1 cellular context compared by ENCODE assay signal in the genomic region with DNA sequence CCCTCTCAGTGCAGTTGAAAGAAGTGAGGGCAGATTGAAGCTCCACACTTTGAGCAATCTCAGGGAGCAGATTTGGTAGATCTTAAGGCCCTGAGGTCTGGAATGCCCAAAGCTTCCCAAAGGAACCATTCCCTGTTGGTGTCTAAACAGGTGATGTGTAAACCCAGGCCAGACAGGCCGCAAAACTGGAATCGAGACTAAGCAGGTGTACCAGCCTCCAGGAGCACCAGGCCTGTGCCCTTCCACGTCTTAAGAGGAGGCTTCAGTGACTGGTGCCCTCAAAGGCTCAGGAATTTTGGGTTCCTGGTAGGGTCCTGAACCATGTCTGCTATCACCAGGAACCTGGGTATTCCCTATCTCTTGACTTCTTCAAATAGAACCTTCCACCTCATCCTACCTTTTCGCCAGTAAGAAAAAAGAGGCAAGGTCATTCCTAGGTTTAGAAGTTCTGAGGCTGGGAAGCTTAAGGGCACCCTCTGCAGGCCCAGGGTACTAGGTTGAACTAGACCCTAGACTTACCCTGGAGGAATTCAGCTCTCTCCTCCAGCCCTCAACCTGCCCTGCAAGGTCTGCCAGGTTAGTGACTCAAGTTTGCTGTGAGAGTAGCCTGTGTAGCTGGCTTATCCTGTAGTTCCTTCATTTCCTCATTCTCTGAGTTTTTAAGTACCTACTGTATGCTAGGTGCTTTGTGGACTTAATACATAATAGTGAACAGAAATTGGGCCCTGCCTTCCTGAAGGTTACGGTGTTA.
TF ChIP-seq lines count a peak whose summit lies in the region.

No MANE protein-coding gene starts in this region.

TF ChIP-seq in WTC11, 78 proteins besides CTCF, POLR2A, EP300 and RAD21 (continued from another document):
- TF ChIP-seq, protein P1, sequence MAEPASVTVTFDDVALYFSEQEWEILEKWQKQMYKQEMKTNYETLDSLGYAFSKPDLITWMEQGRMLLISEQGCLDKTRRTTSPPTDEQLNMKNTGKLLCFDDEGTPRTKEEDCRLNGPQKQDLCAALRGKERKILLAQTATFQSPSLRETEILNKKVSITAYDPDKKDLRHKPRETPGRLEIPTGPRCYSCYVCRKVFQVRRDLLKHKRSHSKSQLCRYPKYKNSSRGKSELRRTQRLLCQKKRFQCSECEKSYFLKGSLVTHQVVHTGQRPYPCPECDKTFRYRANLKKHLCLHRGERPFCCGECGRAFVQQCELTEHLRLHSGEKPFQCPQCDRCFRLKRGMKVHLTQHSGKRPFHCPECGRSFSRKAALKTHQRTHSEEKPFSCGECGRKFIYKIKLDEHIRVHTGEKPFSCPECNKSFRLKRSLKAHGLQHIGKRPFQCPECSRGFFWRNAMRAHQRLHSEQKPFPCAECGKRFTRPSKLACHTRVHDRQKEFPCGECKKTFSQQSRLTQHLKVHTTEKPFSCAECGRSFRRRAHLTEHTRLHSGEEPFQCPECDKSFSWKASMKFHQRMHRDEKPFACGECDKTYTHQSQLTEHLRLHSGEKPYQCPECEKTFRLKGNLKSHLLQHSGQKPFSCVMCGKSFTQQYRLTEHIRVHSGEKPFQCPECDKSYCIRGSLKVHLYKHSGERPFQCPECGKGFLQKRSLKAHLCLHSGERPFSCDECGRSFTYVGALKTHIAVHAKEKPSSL (CRISPR knock-in tag; conservative IDR thresholded peaks at IDR 0.05) = no peak
- TF ChIP-seq FOXK1 (CRISPR knock-in tag; IDR thresholded peaks at IDR 0.05) = no peak
- no peak for TF ChIP-seq IRF2 (CRISPR knock-in tag; IDR thresholded peaks at IDR 0.05; ENCODE audit: borderline replicate concordance, low read depth)
- no peak for TF ChIP-seq SOX15 (CRISPR knock-in tag; IDR thresholded peaks at IDR 0.05)
- TF ChIP-seq, protein P2, sequence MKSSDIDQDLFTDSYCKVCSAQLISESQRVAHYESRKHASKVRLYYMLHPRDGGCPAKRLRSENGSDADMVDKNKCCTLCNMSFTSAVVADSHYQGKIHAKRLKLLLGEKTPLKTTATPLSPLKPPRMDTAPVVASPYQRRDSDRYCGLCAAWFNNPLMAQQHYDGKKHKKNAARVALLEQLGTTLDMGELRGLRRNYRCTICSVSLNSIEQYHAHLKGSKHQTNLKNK (CRISPR knock-in tag; IDR thresholded peaks at IDR 0.05) = no peak
- TF ChIP-seq, protein P3, sequence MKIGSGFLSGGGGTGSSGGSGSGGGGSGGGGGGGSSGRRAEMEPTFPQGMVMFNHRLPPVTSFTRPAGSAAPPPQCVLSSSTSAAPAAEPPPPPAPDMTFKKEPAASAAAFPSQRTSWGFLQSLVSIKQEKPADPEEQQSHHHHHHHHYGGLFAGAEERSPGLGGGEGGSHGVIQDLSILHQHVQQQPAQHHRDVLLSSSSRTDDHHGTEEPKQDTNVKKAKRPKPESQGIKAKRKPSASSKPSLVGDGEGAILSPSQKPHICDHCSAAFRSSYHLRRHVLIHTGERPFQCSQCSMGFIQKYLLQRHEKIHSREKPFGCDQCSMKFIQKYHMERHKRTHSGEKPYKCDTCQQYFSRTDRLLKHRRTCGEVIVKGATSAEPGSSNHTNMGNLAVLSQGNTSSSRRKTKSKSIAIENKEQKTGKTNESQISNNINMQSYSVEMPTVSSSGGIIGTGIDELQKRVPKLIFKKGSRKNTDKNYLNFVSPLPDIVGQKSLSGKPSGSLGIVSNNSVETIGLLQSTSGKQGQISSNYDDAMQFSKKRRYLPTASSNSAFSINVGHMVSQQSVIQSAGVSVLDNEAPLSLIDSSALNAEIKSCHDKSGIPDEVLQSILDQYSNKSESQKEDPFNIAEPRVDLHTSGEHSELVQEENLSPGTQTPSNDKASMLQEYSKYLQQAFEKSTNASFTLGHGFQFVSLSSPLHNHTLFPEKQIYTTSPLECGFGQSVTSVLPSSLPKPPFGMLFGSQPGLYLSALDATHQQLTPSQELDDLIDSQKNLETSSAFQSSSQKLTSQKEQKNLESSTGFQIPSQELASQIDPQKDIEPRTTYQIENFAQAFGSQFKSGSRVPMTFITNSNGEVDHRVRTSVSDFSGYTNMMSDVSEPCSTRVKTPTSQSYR (CRISPR knock-in tag; IDR thresholded peaks at IDR 0.05) = no peak
- no peak for TF ChIP-seq FOXP1 (CRISPR knock-in tag; IDR thresholded peaks at IDR 0.05; ENCODE audit: borderline replicate concordance)
- TF ChIP-seq NFYB (CRISPR knock-in tag; conservative IDR thresholded peaks at IDR 0.05; ENCODE audit: low read depth) = no peak
- TF ChIP-seq, protein P4, sequence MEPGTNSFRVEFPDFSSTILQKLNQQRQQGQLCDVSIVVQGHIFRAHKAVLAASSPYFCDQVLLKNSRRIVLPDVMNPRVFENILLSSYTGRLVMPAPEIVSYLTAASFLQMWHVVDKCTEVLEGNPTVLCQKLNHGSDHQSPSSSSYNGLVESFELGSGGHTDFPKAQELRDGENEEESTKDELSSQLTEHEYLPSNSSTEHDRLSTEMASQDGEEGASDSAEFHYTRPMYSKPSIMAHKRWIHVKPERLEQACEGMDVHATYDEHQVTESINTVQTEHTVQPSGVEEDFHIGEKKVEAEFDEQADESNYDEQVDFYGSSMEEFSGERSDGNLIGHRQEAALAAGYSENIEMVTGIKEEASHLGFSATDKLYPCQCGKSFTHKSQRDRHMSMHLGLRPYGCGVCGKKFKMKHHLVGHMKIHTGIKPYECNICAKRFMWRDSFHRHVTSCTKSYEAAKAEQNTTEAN (CRISPR knock-in tag; IDR thresholded peaks at IDR 0.05) = no peak
TF ChIP-seq in WTC11: peak in this region for 0.
